Comparison of ENCODE assay signal across 19 cellular contexts in genomic region chr7:156841497-156841896, GRCh38.
"Had no signal": no experiment of that assay in that cellular context is flagged by ENCODE, and none has a peak within 500 bp of the region (broad histone marks: within the 10 kb centered on the region; RNA-seq: fewer than 3 reads in every experiment).

No MANE protein-coding gene starts in this region.

- H3K36me3 ChIP-seq: ascending aorta, breast epithelium had no signal

- H3K4me1 ChIP-seq: ascending aorta, breast epithelium had no signal

- H3K27me3 ChIP-seq: ascending aorta, breast epithelium, dorsolateral prefrontal cortex had no signal

- H3K9me3 ChIP-seq: ascending aorta, breast epithelium had no signal

- H3K27ac ChIP-seq: ascending aorta, breast epithelium, coronary artery, dorsolateral prefrontal cortex had no signal

- H3K4me3 ChIP-seq: ascending aorta, breast epithelium, coronary artery, dorsolateral prefrontal cortex had no signal

- DNase-seq: activated B cell treated with CpG ODN at 0.5 μM for 24 hours; activated CD4-positive, alpha-beta memory T cell treated with anti-CD3 and anti-CD28 coated beads for 36 hours; activated CD4-positive, alpha-beta T cell treated with anti-CD3 and anti-CD28 coated beads, Interleukin-2, amount 10 ng/mL, durations not matched to agents 24 days and 14 days; activated CD8-positive, alpha-beta memory T cell treated with anti-CD3 and anti-CD28 coated beads, Interleukin-2, amount 10 ng/mL, durations not matched to agents 7 days and 5 days; activated CD8-positive, alpha-beta memory T cell treated with anti-CD3 and anti-CD28 coated beads, Interleukin-2, amount 50 U/mL, for 4 hours; activated CD8-positive, alpha-beta T cell treated with anti-CD3 and anti-CD28 coated beads, Interleukin-2, amount 10 ng/mL, durations not matched to agents 7 days and 5 days; activated effector memory CD4-positive, alpha-beta T cell treated with anti-CD3 and anti-CD28 coated beads, Interleukin-2, amount 50 U/mL, for 16 hours; activated naive CD4-positive, alpha-beta T cell treated with anti-CD3 and anti-CD28 coated beads, Interleukin-2, amount 10 ng/mL, durations not matched to agents 7 days and 5 days; activated naive CD8-positive, alpha-beta T cell treated with anti-CD3 and anti-CD28 coated beads, Interleukin-2, amount 10 ng/mL, durations not matched to agents 7 days and 5 days; activated T-cell treated with anti-CD3 and anti-CD28 coated beads, Interleukin-2, amount 50 U/mL, for 1 hour; activated T-cell treated with anti-CD3 and anti-CD28 coated beads, Interleukin-2, amount 50 U/mL, for 48 hours; dorsolateral prefrontal cortex; effector memory CD4-positive, alpha-beta T cell; endodermal cell; foreskin fibroblast; T-helper 2 cell had no signal
